Comparison of ENCODE assay signal across 9 cellular contexts in genomic region chr12:118404876-118405521, GRCh38. TPM values are rescaled to one million over a fixed set of nuclear protein-coding genes. Genes with fewer than 3 reads are reported as not detected.
DNase-seq lines count a peak whose midpoint lies in the region; ATAC-seq and TF ChIP-seq lines count a peak whose summit lies in the region.
"Had no signal": no experiment of that assay in that cellular context is flagged by ENCODE, and none has a peak within 500 bp of the region (broad histone marks: within the 10 kb centered on the region; RNA-seq: fewer than 3 reads in every experiment).

No MANE protein-coding gene starts in this region.

- H3K4me1 Mint-ChIP-seq in CD8-positive, alpha-beta memory T cell: peaks cover 0 to 5% (median 0%) of the 10 kb centered on the region in 3 donors
- H3K4me1 Mint-ChIP-seq in activated CD4-positive, alpha-beta memory T cell treated with anti-CD3 and anti-CD28 coated beads, Interleukin-2, amount 10 ng/mL, durations not matched to agents 7 days and 5 days: no peaks in the 10 kb centered on the region
- H3K4me1 Mint-ChIP-seq in endodermal cell: no peaks in the 10 kb centered on the region
- H3K4me1 Mint-ChIP-seq in stimulated activated naive CD8-positive, alpha-beta T cell treated with anti-CD3 and anti-CD28 coated beads, Interleukin-15, amount 100 ng/mL, for 72 hours: no peaks in the 10 kb centered on the region

- in situ Hi-C loops in HAP-1 (cut with MboI; ENCODE audit: low sequenced_read_pairs): loop anchor here (25.0 kb wide), 1 partner anchor 1007 kb away; no protein-coding TSS in a partner anchor

- ATAC-seq in mucosa of descending colon (peak; percentile 59), HG03342 (IDR thresholded peaks at IDR 0.05; ENCODE audit: unreplicated experiment) (no peak)
- no peak for ATAC-seq in stimulated activated naive CD8-positive, alpha-beta T cell treated with anti-CD3 and anti-CD28 coated beads, Interleukin-15, amount 100 ng/mL, for 72 hours

- POLR2A ChIA-PET in CD8-positive, alpha-beta memory T cell (lab: Charles Lee): interaction anchor here (0.6 kb wide), 1 partner anchor 95 kb away, joined by 3 read pairs; no protein-coding TSS in a partner anchor
- POLR2A ChIA-PET in activated CD4-positive, alpha-beta memory T cell treated with anti-CD3 and anti-CD28 coated beads, Interleukin-2, amount 10 ng/mL, durations not matched to agents 7 days and 5 days (lab: Charles Lee): no interaction called here

- peaks cover 29% of the 10 kb centered on the region for H3K36me3 ChIP-seq in CD8-positive, alpha-beta memory T cell (ENCODE audit: insufficient read depth, low read length)
- peaks cover 36% of the 10 kb centered on the region for H3K36me3 ChIP-seq in HAP-1 (replicated peaks)
- H3K36me3 ChIP-seq in endodermal cell (ENCODE audit: control insufficient read depth, insufficient read depth, low read length): peaks cover 81% of the 10 kb centered on the region
- H3K36me3 ChIP-seq in mucosa of descending colon (ENCODE audit: low read depth): no peaks in the 10 kb centered on the region

- H3K9me3 Mint-ChIP-seq in CD8-positive, alpha-beta memory T cell: no peaks in the 10 kb centered on the region
- no peaks in the 10 kb centered on the region for H3K9me3 Mint-ChIP-seq in activated CD4-positive, alpha-beta memory T cell treated with anti-CD3 and anti-CD28 coated beads, Interleukin-2, amount 10 ng/mL, durations not matched to agents 7 days and 5 days
- no peaks in the 10 kb centered on the region for H3K9me3 Mint-ChIP-seq in endodermal cell
- no peaks in the 10 kb centered on the region for H3K9me3 Mint-ChIP-seq in stimulated activated naive CD8-positive, alpha-beta T cell treated with anti-CD3 and anti-CD28 coated beads, Interleukin-15, amount 100 ng/mL, for 72 hours
- H3K9me3 Mint-ChIP-seq: T-helper 1 cell treated with Interleukin-12 subunit alpha and Interleukin-12 subunit beta and Interleukin-4 antibody, amounts not matched to agents 30 μg/mL and 1 μg/mL, for 36 hours had no signal

- 69 to 80% methylated on average over 1 to 3 of the region's 4 CpGs for WGBS in endodermal cell (ENCODE audit: insufficient coverage in 1 of 2, insufficient read length in 1 of 2), 2 experiments

- no peaks in the 10 kb centered on the region for H3K9me3 ChIP-seq in CD8-positive, alpha-beta memory T cell (ENCODE audit: low read length)
- H3K9me3 ChIP-seq in HAP-1: no peaks in the 10 kb centered on the region
- H3K9me3 ChIP-seq in endodermal cell (ENCODE audit: control insufficient read depth, low read length): no peaks in the 10 kb centered on the region
- no peaks in the 10 kb centered on the region for H3K9me3 ChIP-seq in mucosa of descending colon

- no peak overlapping the region for H3K4me3 Mint-ChIP-seq in CD8-positive, alpha-beta memory T cell
- H3K4me3 Mint-ChIP-seq in activated CD4-positive, alpha-beta memory T cell treated with anti-CD3 and anti-CD28 coated beads, Interleukin-2, amount 10 ng/mL, durations not matched to agents 7 days and 5 days: no peak overlapping the region
- H3K4me3 Mint-ChIP-seq in endodermal cell: no peak overlapping the region
- H3K4me3 Mint-ChIP-seq in stimulated activated naive CD8-positive, alpha-beta T cell treated with anti-CD3 and anti-CD28 coated beads, Interleukin-15, amount 100 ng/mL, for 72 hours: no peak overlapping the region
- H3K4me3 Mint-ChIP-seq: T-helper 1 cell treated with Interleukin-12 subunit alpha and Interleukin-12 subunit beta and Interleukin-4 antibody, amounts not matched to agents 30 μg/mL and 1 μg/mL, for 36 hours had no signal

- peak overlapping the region in 2 of 8 donors; percentile 14 to 15 for H3K27ac Mint-ChIP-seq in CD8-positive, alpha-beta memory T cell
- H3K27ac Mint-ChIP-seq in activated CD4-positive, alpha-beta memory T cell treated with anti-CD3 and anti-CD28 coated beads, Interleukin-2, amount 10 ng/mL, durations not matched to agents 7 days and 5 days: no peak overlapping the region
- H3K27ac Mint-ChIP-seq in endodermal cell: no peak overlapping the region
- no peak overlapping the region for H3K27ac Mint-ChIP-seq in stimulated activated naive CD8-positive, alpha-beta T cell treated with anti-CD3 and anti-CD28 coated beads, Interleukin-15, amount 100 ng/mL, for 72 hours
- H3K27ac Mint-ChIP-seq: T-helper 1 cell treated with Interleukin-12 subunit alpha and Interleukin-12 subunit beta and Interleukin-4 antibody, amounts not matched to agents 30 μg/mL and 1 μg/mL, for 36 hours had no signal

- H3K27me3 ChIP-seq in CD8-positive, alpha-beta memory T cell (ENCODE audit: insufficient read depth, low read length, poor library complexity, severe bottlenecking): no peaks in the 10 kb centered on the region
- H3K27me3 ChIP-seq in HAP-1 (ENCODE audit: low read depth): no peaks in the 10 kb centered on the region
- no peaks in the 10 kb centered on the region for H3K27me3 ChIP-seq in endodermal cell (ENCODE audit: control insufficient read depth, insufficient read depth, low read length, poor library complexity, severe bottlenecking)

- no peak overlapping the region for H3K4me3 ChIP-seq in CD8-positive, alpha-beta memory T cell (ENCODE audit: low read length)
- H3K4me3 ChIP-seq in HAP-1 (no peak overlapping the region), endodermal cell (ENCODE audit: low read length) (no peak overlapping the region), mucosa of descending colon (no peak overlapping the region)

- peak; percentile 2 to 55 (median 26) for DNase-seq in CD8-positive, alpha-beta memory T cell
- DNase-seq in HAP-1 (ENCODE audit: low spot score in 2 of 2) (peak; percentile 44 to 78), NCI-H510A treated with DMSO at 0.1 percent for 48 hours (lab: John Stamatoyannopoulos, UW) (peak; percentile 79), endodermal cell (peak; percentile 89), mucosa of descending colon (peak in 1 of 3 donors; percentile 88)
- DNase-seq in activated CD4-positive, alpha-beta memory T cell treated with anti-CD3 and anti-CD28 coated beads, Interleukin-2, amount 10 ng/mL, durations not matched to agents 7 days and 5 days: peak; percentile 58
- DNase-seq in stimulated activated naive CD8-positive, alpha-beta T cell treated with anti-CD3 and anti-CD28 coated beads, Interleukin-15, amount 100 ng/mL, for 72 hours: peak; percentile 28 to 35

- CTCF ChIA-PET in CD8-positive, alpha-beta memory T cell (lab: Charles Lee): interaction anchor here (1.5 to 1.6 kb wide), 2 partner anchors 13 to 1263 kb away, joined by 3 to 9 read pairs; partner anchors contain the start of gene PRKAB1
- CTCF ChIA-PET in activated CD4-positive, alpha-beta memory T cell treated with anti-CD3 and anti-CD28 coated beads, Interleukin-2, amount 10 ng/mL, durations not matched to agents 7 days and 5 days (lab: Charles Lee): interaction anchor here (0.7 to 3.3 kb wide), 11 partner anchors 10 to 1009 kb away, joined by 3 to 21 read pairs (median 4); partner anchors contain the start of gene SUDS3

- H3K27ac ChIP-seq in CD8-positive, alpha-beta memory T cell (ENCODE audit: low read depth, low read length): no peak overlapping the region
- no peak overlapping the region for H3K27ac ChIP-seq in endodermal cell (ENCODE audit: low read depth, low read length)

- intact Hi-C loops in mucosa of descending colon (cut with DNase I, micrococcal nuclease): no loop called here

- H3K4me1 ChIP-seq in CD8-positive, alpha-beta memory T cell (ENCODE audit: insufficient read depth, low read length): no peaks in the 10 kb centered on the region
- H3K4me1 ChIP-seq in HAP-1: no peaks in the 10 kb centered on the region
- no peaks in the 10 kb centered on the region for H3K4me1 ChIP-seq in endodermal cell (ENCODE audit: control insufficient read depth, insufficient read depth, low read length)
- no peaks in the 10 kb centered on the region for H3K4me1 ChIP-seq in mucosa of descending colon (ENCODE audit: low read depth)

- peaks cover 0 to 86% (median 30%) of the 10 kb centered on the region in 3 donors for H3K36me3 Mint-ChIP-seq in CD8-positive, alpha-beta memory T cell
- H3K36me3 Mint-ChIP-seq in activated CD4-positive, alpha-beta memory T cell treated with anti-CD3 and anti-CD28 coated beads, Interleukin-2, amount 10 ng/mL, durations not matched to agents 7 days and 5 days (ENCODE audit: low read depth): peaks cover 41% of the 10 kb centered on the region
- peaks cover 72% of the 10 kb centered on the region for H3K36me3 Mint-ChIP-seq in endodermal cell (ENCODE audit: low read depth)

- H3K9ac ChIP-seq in endodermal cell (ENCODE audit: extremely low read depth, low read length, poor library complexity, severe bottlenecking): no peak overlapping the region

- peak; percentile 90 for TF ChIP-seq CTCF in endodermal cell (conservative IDR thresholded peaks at IDR 0.05)
- peak; percentile 51 for TF ChIP-seq CTCF in mucosa of descending colon (IDR thresholded peaks at IDR 0.05)

- H3K27me3 Mint-ChIP-seq in CD8-positive, alpha-beta memory T cell: no peaks in the 10 kb centered on the region
- no peaks in the 10 kb centered on the region for H3K27me3 Mint-ChIP-seq in activated CD4-positive, alpha-beta memory T cell treated with anti-CD3 and anti-CD28 coated beads, Interleukin-2, amount 10 ng/mL, durations not matched to agents 7 days and 5 days
- no peaks in the 10 kb centered on the region for H3K27me3 Mint-ChIP-seq in endodermal cell (ENCODE audit: insufficient read depth)
- no peaks in the 10 kb centered on the region for H3K27me3 Mint-ChIP-seq in stimulated activated naive CD8-positive, alpha-beta T cell treated with anti-CD3 and anti-CD28 coated beads, Interleukin-15, amount 100 ng/mL, for 72 hours

RNA-seq across cellular contexts. Expression of gene SUDS3, which starts 28.6 kb away (rescaled TPM):
- total RNA-seq in CD8-positive, alpha-beta memory T cell: 10 to 100 TPM; 23.8 to 25.1 TPM
- 16.2 TPM for polyA plus RNA-seq in CD8-positive, alpha-beta memory T cell
- total RNA-seq in activated CD4-positive, alpha-beta memory T cell treated with anti-CD3 and anti-CD28 coated beads, Interleukin-2, amount 10 ng/mL, durations not matched to agents 7 days and 5 days: 10 to 100 TPM; 27.8 to 28.6 TPM
- total RNA-seq in endodermal cell (10 to 100 TPM; 51.4 to 57.9 TPM), mucosa of descending colon (10 to 100 TPM; 35.2 to 56.4 (median 50.9) TPM)
- 29.2 TPM for polyA plus RNA-seq in endodermal cell (2013, experiment 1 of 2)
- polyA plus RNA-seq in endodermal cell (2013, experiment 2 of 2): 27.8 TPM

RNA-seq across cellular contexts. Expression of gene TAOK3, which starts 32.3 kb away (rescaled TPM):
- 10 to 100 TPM; 52.5 to 53.0 TPM for total RNA-seq in CD8-positive, alpha-beta memory T cell
- 129 TPM for polyA plus RNA-seq in CD8-positive, alpha-beta memory T cell
- total RNA-seq in activated CD4-positive, alpha-beta memory T cell treated with anti-CD3 and anti-CD28 coated beads, Interleukin-2, amount 10 ng/mL, durations not matched to agents 7 days and 5 days: 10 to 100 TPM; 61.9 to 65.5 TPM
- total RNA-seq in endodermal cell (10 to 100 TPM; 33.4 to 40.6 TPM), mucosa of descending colon (10 to 100 TPM; 49.5 to 72.3 (median 52.8) TPM)
- 12.6 TPM for polyA plus RNA-seq in endodermal cell (2013, experiment 1 of 2)
- polyA plus RNA-seq in endodermal cell (2013, experiment 2 of 2): 11.7 TPM
